8 cellular contexts compared by ENCODE assay signal in genomic region chr11:67240575-67241389, GRCh38. TPM values are rescaled to one million over a fixed set of nuclear protein-coding genes. Genes with fewer than 3 reads are reported as not detected.
DNase-seq lines count a peak whose midpoint lies in the region; ATAC-seq and TF ChIP-seq lines count a peak whose summit lies in the region.

No MANE protein-coding gene starts in this region.

- no peak for ATAC-seq in GM18502 (IDR thresholded peaks at IDR 0.05; ENCODE audit: poor library complexity, unreplicated experiment)

- peak overlapping the region; percentile 94 to 96 for H3K27ac ChIP-seq in ascending aorta

- H3K4me3 ChIP-seq in ascending aorta, result peak overlapping the region; percentile 77 to 79
- H3K4me3 ChIP-seq in iPS-11a (ENCODE audit: low read depth, low read length), result peak overlapping the region; percentile 99
- H3K4me3 ChIP-seq in skeletal muscle satellite cell (ENCODE audit: low read length), result peak overlapping the region; percentile 84

- intact Hi-C loops in ascending aorta (cut with DNase I), result loop anchor here (2.0 kb wide), 1 partner anchor 48 kb away; the partner anchor contains the start of gene ANKRD13D

- H3K9ac ChIP-seq in skeletal muscle satellite cell (ENCODE audit: low read depth, low read length), result peak overlapping the region; percentile 95

- H3K9me3 ChIP-seq in ascending aorta (no peaks in the 10 kb centered on the region), skeletal muscle satellite cell (replicated peaks; ENCODE audit: low read length) (no peaks in the 10 kb centered on the region)

- H3K27me3 ChIP-seq in ascending aorta, result no peaks in the 10 kb centered on the region
- H3K27me3 ChIP-seq in skeletal muscle satellite cell (ENCODE audit: control insufficient read depth, insufficient read depth, low read length), result no peaks in the 10 kb centered on the region

- peak; percentile 53 for DNase-seq in NOMO-1 treated with DMSO at 0.1 percent for 48 hours (lab: John Stamatoyannopoulos, UW; ENCODE audit: unreplicated experiment)
- no peak for DNase-seq in NOMO-1 treated with dmso at 0.1 percent for 144 hours (lab: John Stamatoyannopoulos, UW; ENCODE audit: unreplicated experiment)
- DNase-seq in Kasumi-1 (lab: John Stamatoyannopoulos, UW), result peak; percentile 49 to 51
- peak; percentile 52 to 93 (median 81) for DNase-seq in T-helper 2 cell
- peak in 1 of 2 donors; percentile 87 for DNase-seq in ascending aorta (ENCODE audit: low spot score in 2 of 2)

- peaks cover 7 to 29% of the 10 kb centered on the region in 2 donors for H3K4me1 ChIP-seq in ascending aorta
- peaks cover 19% of the 10 kb centered on the region for H3K4me1 ChIP-seq in skeletal muscle satellite cell (ENCODE audit: control insufficient read depth, insufficient read depth, low read length)

- TF ChIP-seq CTCF in ascending aorta (IDR thresholded peaks at IDR 0.05), result peak in 1 of 3 experiments; percentile 11

- H3K4me2 ChIP-seq in skeletal muscle satellite cell (ENCODE audit: low read length), result peak overlapping the region; percentile 83

- H3K36me3 ChIP-seq in ascending aorta (peaks cover 13 to 29% of the 10 kb centered on the region in 2 donors), skeletal muscle satellite cell (ENCODE audit: insufficient read depth, low read length) (peaks cover 29% of the 10 kb centered on the region)

RNA-seq across cellular contexts. Expression of gene GRK2, which starts 25.5 kb away (rescaled TPM):
- 65.3 TPM for total RNA-seq in ascending aorta
- 26.6 and 33.0 TPM in 2 replicates for total RNA-seq in skeletal muscle satellite cell (2012; rRNA removed)

RNA-seq across cellular contexts. Expression of gene ANKRD13D, which starts 48.3 kb away (rescaled TPM):
- 54.7 TPM for total RNA-seq in ascending aorta
- total RNA-seq in skeletal muscle satellite cell (2012; rRNA removed), result 29.1 and 29.4 TPM in 2 replicates
